Comparison of ENCODE assay signal across 32 cellular contexts in genomic region chr16:66798162-66798561, GRCh38. TPM values are rescaled to one million over a fixed set of nuclear protein-coding genes. Genes with fewer than 3 reads are reported as not detected.
A peak's percentile ranks its signal among the peaks of the same experiment; 100 is the strongest.
DNase-seq lines count a peak whose midpoint lies in the region; FAIRE-seq and TF ChIP-seq lines count a peak whose summit lies in the region.
"Had no signal": no experiment of that assay in that cellular context is flagged by ENCODE, and none has a peak within 500 bp of the region (broad histone marks: within the 10 kb centered on the region; RNA-seq: fewer than 3 reads in every experiment).

No MANE protein-coding gene starts in this region.

- no peak for TF ChIP-seq CTCF in bronchial epithelial cell (IDR thresholded peaks at IDR 0.05; ENCODE audit: insufficient read depth, low read length, severe bottlenecking)

- DNase-seq in EL = peak; percentile 40
- DNase-seq in LHCN-M2 (ENCODE audit: low read depth) = peak; percentile 5
- DNase-seq in bronchial epithelial cell (ENCODE audit: low read depth) = peak; percentile 3
- peak; percentile 27 for DNase-seq in kidney tubule cell (ENCODE audit: low spot score)
- no peak for DNase-seq in activated effector memory CD4-positive, alpha-beta T cell treated with Interleukin-2 at 50 U/mL for 16 hours
- DNase-seq in retina = no peak
- DNase-seq in activated CD4-positive, alpha-beta T cell treated with anti-CD3 and anti-CD28 coated beads for 1 hour = no peak
- DNase-seq in activated CD4-positive, CD25-positive, alpha-beta regulatory T cell (lab: John Stamatoyannopoulos, UW) = no peak
- DNase-seq: activated CD4-positive, alpha-beta T cell treated with anti-CD3 and anti-CD28 coated beads for 36 hours; activated naive CD4-positive, alpha-beta T cell treated with anti-CD3 and anti-CD28 coated beads for 36 hours; activated T-cell treated with anti-CD3 and anti-CD28 coated beads, Interleukin-2, amount 50 U/mL, for 24 hours; amygdala; C1 segment of cervical spinal cord; Caco-2; cerebellar nuclear complex; DMS79 treated with DMSO at 0.1 percent for 48 hours; hippocampal formation; KG1; left ventricle myocardium inferior; naive thymus-derived CD8-positive, alpha-beta T cell; NCI-H187 treated with DMSO at 0.1 percent for 48 hours; occipital lobe had no signal

- no peak for FAIRE-seq in bronchial epithelial cell (lab: Jason Lieb, UNC)
- FAIRE-seq: GM19239, urothelium cell line had no signal

- H3K4me3 ChIP-seq in bronchial epithelial cell (ENCODE audit: low read depth, low read length) = no peak overlapping the region
- H3K4me3 ChIP-seq: gastroesophageal sphincter, left ventricle myocardium inferior, smooth muscle cell, suprapubic skin had no signal

- H3K27me3 ChIP-seq in bronchial epithelial cell (ENCODE audit: control insufficient read depth, insufficient read depth, low read length) = no peaks in the 10 kb centered on the region
- H3K27me3 ChIP-seq: gastroesophageal sphincter, suprapubic skin had no signal

- no peaks in the 10 kb centered on the region for H3K36me3 ChIP-seq in bronchial epithelial cell (ENCODE audit: control insufficient read depth, insufficient read depth, low read length)

RNA-seq across cellular contexts. Expression of gene TERB1, which starts 3.2 kb away (rescaled TPM):
- total RNA-seq in LHCN-M2 (2014; rRNA removed) = not detected in 2 replicates
- not detected for polyA plus RNA-seq in LHCN-M2 (2012)
- total RNA-seq in bronchial epithelial cell = 0.26 TPM in 2 replicates
- total RNA-seq: activated naive CD4-positive, alpha-beta T cell treated with anti-CD3 and anti-CD28 coated beads for 36 hours; Caco-2; left ventricle myocardium inferior; RPMI7951; SK-MEL-5; smooth muscle cell; suprapubic skin had no signal
- polyA plus RNA-seq: AG04450; naive thymus-derived CD8-positive, alpha-beta T cell; smooth muscle cell had no signal

RNA-seq across cellular contexts. Expression of gene NAE1, which starts 32.6 kb away (rescaled TPM):
- total RNA-seq in LHCN-M2 (2014; rRNA removed) = 77.2 and 85.9 TPM in 2 replicates
- 26.6 TPM for polyA plus RNA-seq in LHCN-M2 (2012)
- total RNA-seq in bronchial epithelial cell = 62.4 and 63.2 TPM in 2 replicates

RNA-seq across cellular contexts. Expression of gene CA7, which starts 46.1 kb away (rescaled TPM):
- total RNA-seq in LHCN-M2 (2014; rRNA removed) = not detected in 2 replicates
- polyA plus RNA-seq in LHCN-M2 (2012) = not detected
- total RNA-seq in bronchial epithelial cell = not detected in 2 replicates
- total RNA-seq: activated CD8-positive, alpha-beta memory T cell treated with anti-CD3 and anti-CD28 coated beads for 36 hours; activated naive CD4-positive, alpha-beta T cell treated with anti-CD3 and anti-CD28 coated beads for 36 hours; gastroesophageal sphincter; left ventricle myocardium inferior; mesothelial cell of epicardium; naive thymus-derived CD8-positive, alpha-beta T cell; occipital lobe; RPMI7951; SK-MEL-5; smooth muscle cell; suprapubic skin had no signal
- polyA plus RNA-seq: AG04450; naive thymus-derived CD8-positive, alpha-beta T cell; smooth muscle cell had no signal

RNA-seq across cellular contexts. Expression of gene DYNC1LI2, which starts 46.8 kb away (rescaled TPM):
- total RNA-seq in LHCN-M2 (2014; rRNA removed) = 110 and 117 TPM in 2 replicates
- 41.5 TPM for polyA plus RNA-seq in LHCN-M2 (2012)
- 127 and 138 TPM in 2 replicates for total RNA-seq in bronchial epithelial cell

Comparison
In these comparisons a context has a peak if more than half of its experiments do, and no peak if none do; other contexts are left out.
1. DNase-seq: peak in EL (single experiment), LHCN-M2 (single experiment), bronchial epithelial cell (single experiment) and kidney tubule cell (single experiment); none in activated effector memory CD4-positive, alpha-beta T cell treated with Interleukin-2 at 50 U/mL for 16 hours (single experiment), retina (single experiment), activated CD4-positive, alpha-beta T cell treated with anti-CD3 and anti-CD28 coated beads for 1 hour (single experiment) and activated CD4-positive, CD25-positive, alpha-beta regulatory T cell (0 of 4).